9 cellular contexts compared by ENCODE assay signal in the genomic region with DNA sequence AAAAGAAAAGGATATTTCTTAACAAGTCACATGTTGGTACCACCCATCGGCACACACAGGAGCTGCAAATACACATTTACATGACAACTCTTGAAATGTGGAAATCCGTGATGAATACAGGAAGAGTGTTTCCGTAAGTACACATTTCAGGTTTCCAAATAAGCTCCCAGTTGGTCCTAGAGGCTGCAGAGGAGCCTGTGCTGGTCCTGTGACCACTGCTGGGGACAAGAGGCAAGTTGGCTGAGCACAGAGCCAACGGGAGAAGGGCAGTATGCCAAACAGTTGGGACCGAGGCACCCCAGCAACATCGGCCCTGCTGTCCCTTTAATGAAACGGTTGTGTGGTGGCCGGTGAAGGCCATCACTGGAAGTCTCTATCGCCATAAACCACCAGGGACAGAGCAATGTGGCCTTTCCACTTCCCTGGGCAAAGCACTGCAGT. TPM values are rescaled to one million over a fixed set of nuclear protein-coding genes. Genes with fewer than 3 reads are reported as not detected.
DNase-seq lines count a peak whose midpoint lies in the region; ATAC-seq and TF ChIP-seq lines count a peak whose summit lies in the region.
"Had no signal": no experiment of that assay in that cellular context is flagged by ENCODE, and none has a peak within 500 bp of the region (broad histone marks: within the 10 kb centered on the region; RNA-seq: fewer than 3 reads in every experiment).

No MANE protein-coding gene starts in this region.

- H3K4me1 ChIP-seq in right lobe of liver (peaks cover 0 to 48% (median 14%) of the 10 kb centered on the region in 4 donors), tibial artery (peaks cover 0 to 33% (median 28%) of the 10 kb centered on the region in 4 donors)

- ATAC-seq in right lobe of liver (peak; percentile 7 to 48 (median 28)), HG02981 (IDR thresholded peaks at IDR 0.05; ENCODE audit: unreplicated experiment) (no peak), GM21526 (IDR thresholded peaks at IDR 0.05; ENCODE audit: low FRiP score, unreplicated experiment) (no peak)

- no peaks in the 10 kb centered on the region for H3K27me3 Mint-ChIP-seq in activated naive CD4-positive, alpha-beta T cell treated with anti-CD3 and anti-CD28 coated beads, Interleukin-2, amount 50 U/mL, for 24 hours
- H3K27me3 Mint-ChIP-seq in activated naive CD8-positive, alpha-beta T cell treated with anti-CD3 and anti-CD28 coated beads for 36 hours = no peaks in the 10 kb centered on the region

- H3K4me3 ChIP-seq in right lobe of liver (no peak overlapping the region), tibial artery (no peak overlapping the region)

- H3K4me1 Mint-ChIP-seq in activated naive CD4-positive, alpha-beta T cell treated with anti-CD3 and anti-CD28 coated beads, Interleukin-2, amount 50 U/mL, for 24 hours = peaks cover 45% of the 10 kb centered on the region
- peaks cover 27% of the 10 kb centered on the region for H3K4me1 Mint-ChIP-seq in activated naive CD8-positive, alpha-beta T cell treated with anti-CD3 and anti-CD28 coated beads for 36 hours

- intact Hi-C loops in right lobe of liver (cut with DNase I) = no loop called here
- intact Hi-C loops in tibial artery (cut with DNase I; ENCODE audit: low total_unique reads) = no loop called here

- TF ChIP-seq POLR2A in right lobe of liver (IDR thresholded peaks at IDR 0.05) = no peak

- H3K36me3 Mint-ChIP-seq in activated naive CD4-positive, alpha-beta T cell treated with anti-CD3 and anti-CD28 coated beads, Interleukin-2, amount 50 U/mL, for 24 hours = no peaks in the 10 kb centered on the region
- H3K36me3 Mint-ChIP-seq in activated naive CD8-positive, alpha-beta T cell treated with anti-CD3 and anti-CD28 coated beads for 36 hours = no peaks in the 10 kb centered on the region

- H3K9me3 ChIP-seq in right lobe of liver = no peaks in the 10 kb centered on the region
- H3K9me3 ChIP-seq in tibial artery = no peaks in the 10 kb centered on the region

- no peak overlapping the region for H3K4me3 Mint-ChIP-seq in activated naive CD4-positive, alpha-beta T cell treated with anti-CD3 and anti-CD28 coated beads, Interleukin-2, amount 50 U/mL, for 24 hours
- H3K4me3 Mint-ChIP-seq in activated naive CD8-positive, alpha-beta T cell treated with anti-CD3 and anti-CD28 coated beads for 36 hours = no peak overlapping the region

- H3K27ac Mint-ChIP-seq in activated naive CD4-positive, alpha-beta T cell treated with anti-CD3 and anti-CD28 coated beads, Interleukin-2, amount 50 U/mL, for 24 hours = peak overlapping the region; percentile 31
- peak overlapping the region; percentile 68 for H3K27ac Mint-ChIP-seq in activated naive CD8-positive, alpha-beta T cell treated with anti-CD3 and anti-CD28 coated beads for 36 hours

- DNase-seq in activated naive CD4-positive, alpha-beta T cell treated with Interleukin-2 at 50 U/mL for 16 hours = no peak
- no peak for DNase-seq in activated naive CD8-positive, alpha-beta T cell treated with anti-CD3 and anti-CD28 coated beads for 36 hours
- DNase-seq in right lobe of liver = no peak
- no peak for DNase-seq in tibial artery
- DNase-seq in GOT3 (lab: John Stamatoyannopoulos, UW) = no peak
- DNase-seq: stimulated activated CD4-positive, alpha-beta T cell treated with anti-CD3 and anti-CD28 coated beads, Interleukin-12 subunit alpha, Interleukin-12 subunit beta, amount 100 ng/mL, for 4 hours had no signal

- no peaks in the 10 kb centered on the region for H3K9me3 Mint-ChIP-seq in activated naive CD4-positive, alpha-beta T cell treated with anti-CD3 and anti-CD28 coated beads, Interleukin-2, amount 50 U/mL, for 24 hours
- no peaks in the 10 kb centered on the region for H3K9me3 Mint-ChIP-seq in activated naive CD8-positive, alpha-beta T cell treated with anti-CD3 and anti-CD28 coated beads for 36 hours

- H3K27me3 ChIP-seq in right lobe of liver (no peaks in the 10 kb centered on the region), tibial artery (no peaks in the 10 kb centered on the region)

- TF ChIP-seq CTCF in right lobe of liver (IDR thresholded peaks at IDR 0.05) = no peak
- TF ChIP-seq CTCF in tibial artery (IDR thresholded peaks at IDR 0.05) = no peak

- H3K36me3 ChIP-seq in right lobe of liver = peaks cover 0 to 4% (median under 1%) of the 10 kb centered on the region in 4 donors
- H3K36me3 ChIP-seq in tibial artery = peaks cover 26 to 37% (median 28%) of the 10 kb centered on the region in 3 donors

- 31% methylated on average over 5 of the region's 9 CpGs for WGBS in right lobe of liver (ENCODE audit: insufficient coverage, low coverage, low lambda C conversion rate, missing lambda C conversion rate)

- peak overlapping the region; percentile 22 to 50 (median 49) for H3K27ac ChIP-seq in right lobe of liver
- peak overlapping the region; percentile 43 to 55 for H3K27ac ChIP-seq in tibial artery

RNA-seq across cellular contexts. Expression of a gene that starts 38.5 kb away (rescaled TPM):
- total RNA-seq in activated naive CD8-positive, alpha-beta T cell treated with anti-CD3 and anti-CD28 coated beads for 36 hours = 10 to 100 TPM; 27.2 to 29.1 TPM
- total RNA-seq in right lobe of liver = 10 to 100 TPM; 19.8 to 48.4 (median 30.4) TPM

Comparison
In these comparisons a context has a peak if more than half of its experiments do, and no peak if none do; other contexts are left out.
1. ATAC-seq: peak in right lobe of liver (4 of 4); none in HG02981 (single experiment) and GM21526 (single experiment).